Comparison of ENCODE assay signal across 13 cellular contexts in the genomic region with DNA sequence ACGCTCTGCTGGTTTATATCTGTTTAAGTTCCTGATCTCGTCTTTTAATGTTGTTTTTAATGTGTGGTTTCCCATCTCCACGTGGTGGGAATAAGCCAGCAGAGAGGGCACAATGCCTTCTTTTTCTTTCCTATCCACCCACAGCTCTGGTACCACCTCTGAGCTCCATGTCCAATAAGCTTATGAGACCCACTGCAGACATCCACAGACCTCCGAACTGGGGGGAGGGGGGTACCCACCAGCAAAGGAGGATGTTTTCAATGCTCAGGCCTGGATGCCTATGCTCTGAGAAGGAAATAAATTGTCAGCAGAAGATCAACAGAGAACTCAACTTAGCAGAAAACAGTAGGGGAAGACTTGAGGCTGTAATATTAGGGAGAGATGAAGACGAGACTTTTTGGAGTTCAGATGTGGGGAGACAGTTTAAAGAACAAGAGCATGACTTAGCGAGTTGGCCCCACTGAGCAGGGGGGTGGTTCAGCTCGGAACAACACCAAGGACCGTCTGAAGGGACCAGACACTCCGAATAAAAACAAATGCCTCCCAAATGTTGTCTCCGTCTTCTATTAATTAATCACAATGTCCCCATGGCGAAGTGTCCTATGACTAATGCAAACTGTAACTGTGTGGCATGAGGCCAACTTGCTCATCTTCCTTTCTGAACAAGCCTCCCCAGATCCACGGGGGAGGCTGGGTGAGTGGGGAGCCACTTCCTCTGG.
DNase-seq lines count a peak whose midpoint lies in the region; ATAC-seq and TF ChIP-seq lines count a peak whose summit lies in the region.
"Had no signal": no experiment of that assay in that cellular context is flagged by ENCODE, and none has a peak within 500 bp of the region (broad histone marks: within the 10 kb centered on the region; RNA-seq: fewer than 3 reads in every experiment).

No MANE protein-coding gene starts in this region.

- no peaks in the 10 kb centered on the region for H3K36me3 Mint-ChIP-seq in activated naive CD4-positive, alpha-beta T cell treated with anti-CD3 and anti-CD28 coated beads, Interleukin-2, amount 10 ng/mL, durations not matched to agents 7 days and 5 days
- peaks cover 7% of the 10 kb centered on the region for H3K36me3 Mint-ChIP-seq in dendritic cell treated with granulocyte-macrophage colony-stimulating factor and Interleukin-4, amounts not matched to agents 40 ng/mL and 50 ng/mL, for 4 days (ENCODE audit: low read depth)

- WGBS in upper lobe of left lung, 2 donors, result 44 to 56% methylated on average over 12 of the region's 12 CpGs

- TF ChIP-seq CTCF in mucosa of descending colon (IDR thresholded peaks at IDR 0.05) (no peak), upper lobe of left lung (IDR thresholded peaks at IDR 0.05) (no peak)

- H3K27me3 ChIP-seq in upper lobe of left lung, result no peaks in the 10 kb centered on the region

- H3K4me1 ChIP-seq in mucosa of descending colon (ENCODE audit: low read depth), result peaks cover 3% of the 10 kb centered on the region
- peaks cover 0 to 6% (median 2%) of the 10 kb centered on the region in 4 donors for H3K4me1 ChIP-seq in upper lobe of left lung

- H3K4me3 ChIP-seq in mucosa of descending colon, result no peak overlapping the region
- no peak overlapping the region for H3K4me3 ChIP-seq in upper lobe of left lung
- H3K4me3 ChIP-seq: GM12878 had no signal

- H3K9me3 Mint-ChIP-seq in activated naive CD4-positive, alpha-beta T cell treated with anti-CD3 and anti-CD28 coated beads, Interleukin-2, amount 10 ng/mL, durations not matched to agents 7 days and 5 days, result peaks cover 7% of the 10 kb centered on the region
- no peaks in the 10 kb centered on the region for H3K9me3 Mint-ChIP-seq in dendritic cell treated with granulocyte-macrophage colony-stimulating factor and Interleukin-4, amounts not matched to agents 40 ng/mL and 50 ng/mL, for 4 days
- H3K9me3 Mint-ChIP-seq: activated T-cell treated with anti-CD3 and anti-CD28 coated beads, Interleukin-2, amount 50 U/mL, for 4 hours; T-helper 1 cell treated with Interleukin-12 subunit alpha and Interleukin-12 subunit beta and Interleukin-4 antibody, amounts not matched to agents 30 μg/mL and 1 μg/mL, for 36 hours had no signal

- H3K36me3 ChIP-seq in mucosa of descending colon (ENCODE audit: low read depth), result no peaks in the 10 kb centered on the region
- H3K36me3 ChIP-seq in upper lobe of left lung, result no peaks in the 10 kb centered on the region

- ATAC-seq in mucosa of descending colon, result peak; percentile 51
- peak; percentile 42 to 91 for ATAC-seq in upper lobe of left lung (ENCODE audit: low FRiP score in 2 of 2)
- ATAC-seq: GM12878 had no signal

- H3K27me3 Mint-ChIP-seq in activated naive CD4-positive, alpha-beta T cell treated with anti-CD3 and anti-CD28 coated beads, Interleukin-2, amount 10 ng/mL, durations not matched to agents 7 days and 5 days, result peaks cover 4% of the 10 kb centered on the region
- H3K27me3 Mint-ChIP-seq in dendritic cell treated with granulocyte-macrophage colony-stimulating factor and Interleukin-4, amounts not matched to agents 40 ng/mL and 50 ng/mL, for 4 days, result no peaks in the 10 kb centered on the region

- CTCF ChIA-PET in activated naive CD4-positive, alpha-beta T cell treated with anti-CD3 and anti-CD28 coated beads, Interleukin-2, amount 10 ng/mL, durations not matched to agents 7 days and 5 days (lab: Charles Lee), result no interaction called here

- intact Hi-C loops in dendritic cell treated with granulocyte-macrophage colony-stimulating factor and Interleukin-4, amounts not matched to agents 40 ng/mL and 50 ng/mL, for 4 days (cut with micrococcal nuclease), result no loop called here
- intact Hi-C loops in mucosa of descending colon (cut with DNase I, micrococcal nuclease), result no loop called here

- peak overlapping the region; percentile 28 for H3K27ac Mint-ChIP-seq in activated naive CD4-positive, alpha-beta T cell treated with anti-CD3 and anti-CD28 coated beads, Interleukin-2, amount 10 ng/mL, durations not matched to agents 7 days and 5 days
- H3K27ac Mint-ChIP-seq in dendritic cell treated with granulocyte-macrophage colony-stimulating factor and Interleukin-4, amounts not matched to agents 40 ng/mL and 50 ng/mL, for 4 days, result peak overlapping the region; percentile 60
- H3K27ac Mint-ChIP-seq: T-helper 1 cell treated with Interleukin-12 subunit alpha and Interleukin-12 subunit beta and Interleukin-4 antibody, amounts not matched to agents 30 μg/mL and 1 μg/mL, for 36 hours had no signal

- TF ChIP-seq EP300 in upper lobe of left lung (IDR thresholded peaks at IDR 0.05), result no peak

- H3K27ac ChIP-seq in upper lobe of left lung, result peak overlapping the region in 2 of 4 donors; percentile 43 to 56

- H3K4me3 Mint-ChIP-seq in activated naive CD4-positive, alpha-beta T cell treated with anti-CD3 and anti-CD28 coated beads, Interleukin-2, amount 10 ng/mL, durations not matched to agents 7 days and 5 days, result no peak overlapping the region
- H3K4me3 Mint-ChIP-seq in dendritic cell treated with granulocyte-macrophage colony-stimulating factor and Interleukin-4, amounts not matched to agents 40 ng/mL and 50 ng/mL, for 4 days, result peak overlapping the region; percentile 2
- H3K4me3 Mint-ChIP-seq: activated T-cell treated with anti-CD3 and anti-CD28 coated beads, Interleukin-2, amount 50 U/mL, for 4 hours; T-helper 1 cell treated with Interleukin-12 subunit alpha and Interleukin-12 subunit beta and Interleukin-4 antibody, amounts not matched to agents 30 μg/mL and 1 μg/mL, for 36 hours had no signal

- peaks cover 8% of the 10 kb centered on the region for H3K4me1 Mint-ChIP-seq in activated naive CD4-positive, alpha-beta T cell treated with anti-CD3 and anti-CD28 coated beads, Interleukin-2, amount 10 ng/mL, durations not matched to agents 7 days and 5 days
- peaks cover 57% of the 10 kb centered on the region for H3K4me1 Mint-ChIP-seq in dendritic cell treated with granulocyte-macrophage colony-stimulating factor and Interleukin-4, amounts not matched to agents 40 ng/mL and 50 ng/mL, for 4 days (ENCODE audit: low read depth)

- no peak for DNase-seq in activated naive CD4-positive, alpha-beta T cell treated with anti-CD3 and anti-CD28 coated beads, Interleukin-2, amount 10 ng/mL, durations not matched to agents 7 days and 5 days
- DNase-seq in activated naive CD4-positive, alpha-beta T cell treated with Interleukin-2 at 50 U/mL for 16 hours, result no peak
- peak in 1 of 3 donors; percentile 58 for DNase-seq in mucosa of descending colon
- peak in 1 of 2 donors; percentile 65 for DNase-seq in upper lobe of left lung
- no peak for DNase-seq in C1 segment of cervical spinal cord (lab: John Stamatoyannopoulos, UW)
- DNase-seq in NCI-H1048 (lab: John Stamatoyannopoulos, UW), result no peak
- DNase-seq in NCI-H187 (lab: John Stamatoyannopoulos, UW), result no peak
- DNase-seq: activated T-cell treated with anti-CD3 and anti-CD28 coated beads, Interleukin-2, amount 50 U/mL, for 4 hours; kidney glomerular epithelial cell; NCI-H345 had no signal

- TF ChIP-seq POLR2A in upper lobe of left lung (IDR thresholded peaks at IDR 0.05), result no peak

- H3K9me3 ChIP-seq in mucosa of descending colon (no peaks in the 10 kb centered on the region), upper lobe of left lung (no peaks in the 10 kb centered on the region)
